Comparison of ENCODE assay signal across 1 cellular context in the genomic region with DNA sequence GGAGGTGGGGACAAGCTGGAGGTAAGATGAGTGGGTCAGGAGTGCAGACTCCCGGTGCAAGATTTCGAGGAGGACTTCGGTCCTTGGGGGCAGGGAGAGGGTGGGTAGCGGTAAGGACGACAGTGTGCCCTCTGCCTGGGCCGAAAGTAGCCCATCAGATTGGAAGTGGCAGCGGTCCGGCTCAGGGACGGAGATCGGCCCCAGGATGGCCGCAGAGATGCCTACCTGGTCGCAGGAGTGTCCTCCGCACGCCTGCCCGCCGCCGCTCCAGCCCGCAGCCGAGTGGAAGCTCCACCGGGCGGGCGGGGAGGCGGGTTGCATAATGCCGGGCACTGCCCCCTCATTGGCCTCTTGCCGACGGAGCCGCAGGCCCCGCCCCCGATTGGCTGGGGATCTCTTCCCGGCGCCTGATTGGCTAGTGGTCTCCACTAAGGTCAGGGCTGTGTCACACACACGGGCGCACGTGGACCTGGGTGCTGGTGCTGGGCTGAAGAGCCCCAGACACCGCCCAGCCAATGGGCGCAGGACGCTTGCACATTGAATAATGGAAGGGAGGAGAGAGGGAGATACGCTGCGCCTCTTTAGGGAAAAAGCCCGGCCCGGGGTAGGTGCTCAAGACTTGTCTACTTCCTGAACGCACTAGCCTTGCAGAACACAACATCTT.
TF ChIP-seq lines count a peak whose summit lies in the region.

A gene with protein sequence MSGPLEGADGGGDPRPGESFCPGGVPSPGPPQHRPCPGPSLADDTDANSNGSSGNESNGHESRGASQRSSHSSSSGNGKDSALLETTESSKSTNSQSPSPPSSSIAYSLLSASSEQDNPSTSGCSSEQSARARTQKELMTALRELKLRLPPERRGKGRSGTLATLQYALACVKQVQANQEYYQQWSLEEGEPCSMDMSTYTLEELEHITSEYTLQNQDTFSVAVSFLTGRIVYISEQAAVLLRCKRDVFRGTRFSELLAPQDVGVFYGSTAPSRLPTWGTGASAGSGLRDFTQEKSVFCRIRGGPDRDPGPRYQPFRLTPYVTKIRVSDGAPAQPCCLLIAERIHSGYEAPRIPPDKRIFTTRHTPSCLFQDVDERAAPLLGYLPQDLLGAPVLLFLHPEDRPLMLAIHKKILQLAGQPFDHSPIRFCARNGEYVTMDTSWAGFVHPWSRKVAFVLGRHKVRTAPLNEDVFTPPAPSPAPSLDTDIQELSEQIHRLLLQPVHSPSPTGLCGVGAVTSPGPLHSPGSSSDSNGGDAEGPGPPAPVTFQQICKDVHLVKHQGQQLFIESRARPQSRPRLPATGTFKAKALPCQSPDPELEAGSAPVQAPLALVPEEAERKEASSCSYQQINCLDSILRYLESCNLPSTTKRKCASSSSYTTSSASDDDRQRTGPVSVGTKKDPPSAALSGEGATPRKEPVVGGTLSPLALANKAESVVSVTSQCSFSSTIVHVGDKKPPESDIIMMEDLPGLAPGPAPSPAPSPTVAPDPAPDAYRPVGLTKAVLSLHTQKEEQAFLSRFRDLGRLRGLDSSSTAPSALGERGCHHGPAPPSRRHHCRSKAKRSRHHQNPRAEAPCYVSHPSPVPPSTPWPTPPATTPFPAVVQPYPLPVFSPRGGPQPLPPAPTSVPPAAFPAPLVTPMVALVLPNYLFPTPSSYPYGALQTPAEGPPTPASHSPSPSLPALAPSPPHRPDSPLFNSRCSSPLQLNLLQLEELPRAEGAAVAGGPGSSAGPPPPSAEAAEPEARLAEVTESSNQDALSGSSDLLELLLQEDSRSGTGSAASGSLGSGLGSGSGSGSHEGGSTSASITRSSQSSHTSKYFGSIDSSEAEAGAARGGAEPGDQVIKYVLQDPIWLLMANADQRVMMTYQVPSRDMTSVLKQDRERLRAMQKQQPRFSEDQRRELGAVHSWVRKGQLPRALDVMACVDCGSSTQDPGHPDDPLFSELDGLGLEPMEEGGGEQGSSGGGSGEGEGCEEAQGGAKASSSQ (N-terminal part only) (minus strand): TSS at position 293 of the 664 bp plus-strand sequence. CDS start 1,698 bp downstream, outside the sequence.

TF ChIP-seq in HepG2, 621 proteins besides CTCF, POLR2A, EP300 and RAD21 (continued from another document and continues in another):
- TF ChIP-seq, protein P1, sequence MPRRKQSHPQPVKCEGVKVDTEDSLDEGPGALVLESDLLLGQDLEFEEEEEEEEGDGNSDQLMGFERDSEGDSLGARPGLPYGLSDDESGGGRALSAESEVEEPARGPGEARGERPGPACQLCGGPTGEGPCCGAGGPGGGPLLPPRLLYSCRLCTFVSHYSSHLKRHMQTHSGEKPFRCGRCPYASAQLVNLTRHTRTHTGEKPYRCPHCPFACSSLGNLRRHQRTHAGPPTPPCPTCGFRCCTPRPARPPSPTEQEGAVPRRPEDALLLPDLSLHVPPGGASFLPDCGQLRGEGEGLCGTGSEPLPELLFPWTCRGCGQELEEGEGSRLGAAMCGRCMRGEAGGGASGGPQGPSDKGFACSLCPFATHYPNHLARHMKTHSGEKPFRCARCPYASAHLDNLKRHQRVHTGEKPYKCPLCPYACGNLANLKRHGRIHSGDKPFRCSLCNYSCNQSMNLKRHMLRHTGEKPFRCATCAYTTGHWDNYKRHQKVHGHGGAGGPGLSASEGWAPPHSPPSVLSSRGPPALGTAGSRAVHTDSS (CRISPR knock-in tag; conservative IDR thresholded peaks at IDR 0.05) = no peak
- TF ChIP-seq, protein P2, sequence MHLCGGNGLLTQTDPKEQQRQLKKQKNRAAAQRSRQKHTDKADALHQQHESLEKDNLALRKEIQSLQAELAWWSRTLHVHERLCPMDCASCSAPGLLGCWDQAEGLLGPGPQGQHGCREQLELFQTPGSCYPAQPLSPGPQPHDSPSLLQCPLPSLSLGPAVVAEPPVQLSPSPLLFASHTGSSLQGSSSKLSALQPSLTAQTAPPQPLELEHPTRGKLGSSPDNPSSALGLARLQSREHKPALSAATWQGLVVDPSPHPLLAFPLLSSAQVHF (CRISPR knock-in tag; IDR thresholded peaks at IDR 0.05) = no peak
- TF ChIP-seq HMGA1 (CRISPR knock-in tag; conservative IDR thresholded peaks at IDR 0.05) = no peak
- no peak for TF ChIP-seq ZSCAN12 (CRISPR knock-in tag; IDR thresholded peaks at IDR 0.05)
- TF ChIP-seq, protein P3, sequence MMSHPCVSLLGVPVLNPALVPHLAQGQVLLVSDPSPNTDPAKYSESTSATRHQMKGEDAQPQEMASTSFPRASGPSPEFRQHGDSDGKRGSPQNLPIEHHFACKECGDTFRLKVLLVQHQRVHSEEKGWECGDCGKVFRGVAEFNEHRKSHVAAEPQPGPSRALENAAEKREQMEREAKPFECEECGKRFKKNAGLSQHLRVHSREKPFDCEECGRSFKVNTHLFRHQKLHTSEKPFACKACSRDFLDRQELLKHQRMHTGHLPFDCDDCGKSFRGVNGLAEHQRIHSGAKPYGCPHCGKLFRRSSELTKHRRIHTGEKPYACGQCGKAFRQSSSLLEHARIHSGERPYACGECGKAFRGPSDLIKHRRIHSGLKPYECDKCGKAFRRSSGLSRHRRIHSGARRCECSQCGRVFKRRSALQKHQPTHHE (CRISPR knock-in tag; IDR thresholded peaks at IDR 0.05; ENCODE audit: borderline replicate concordance) = no peak
- TF ChIP-seq ZNF205 (CRISPR knock-in tag; IDR thresholded peaks at IDR 0.05) = no peak
- TF ChIP-seq ZNF20 (CRISPR knock-in tag; IDR thresholded peaks at IDR 0.05) = no peak
- no peak for TF ChIP-seq MATR3 (CRISPR knock-in tag; IDR thresholded peaks at IDR 0.05)
- TF ChIP-seq, protein P4, sequence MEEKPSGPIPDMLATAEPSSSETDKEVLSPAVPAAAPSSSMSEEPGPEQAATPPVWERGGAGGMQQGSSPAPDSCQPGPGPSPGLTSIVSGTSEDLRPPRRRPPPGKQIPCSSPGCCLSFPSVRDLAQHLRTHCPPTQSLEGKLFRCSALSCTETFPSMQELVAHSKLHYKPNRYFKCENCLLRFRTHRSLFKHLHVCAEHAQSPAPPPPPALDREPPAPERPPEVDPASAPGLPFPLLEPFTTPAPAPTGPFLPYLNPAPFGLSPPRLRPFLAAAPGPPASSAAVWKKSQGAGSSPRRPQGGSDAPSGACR (CRISPR knock-in tag; IDR thresholded peaks at IDR 0.05) = no peak
- TF ChIP-seq ZNF546 (CRISPR knock-in tag; conservative IDR thresholded peaks at IDR 0.05) = no peak
- no peak for TF ChIP-seq RAD51 (IDR thresholded peaks at IDR 0.05; ENCODE audit: borderline replicate concordance)
- TF ChIP-seq, protein P5, sequence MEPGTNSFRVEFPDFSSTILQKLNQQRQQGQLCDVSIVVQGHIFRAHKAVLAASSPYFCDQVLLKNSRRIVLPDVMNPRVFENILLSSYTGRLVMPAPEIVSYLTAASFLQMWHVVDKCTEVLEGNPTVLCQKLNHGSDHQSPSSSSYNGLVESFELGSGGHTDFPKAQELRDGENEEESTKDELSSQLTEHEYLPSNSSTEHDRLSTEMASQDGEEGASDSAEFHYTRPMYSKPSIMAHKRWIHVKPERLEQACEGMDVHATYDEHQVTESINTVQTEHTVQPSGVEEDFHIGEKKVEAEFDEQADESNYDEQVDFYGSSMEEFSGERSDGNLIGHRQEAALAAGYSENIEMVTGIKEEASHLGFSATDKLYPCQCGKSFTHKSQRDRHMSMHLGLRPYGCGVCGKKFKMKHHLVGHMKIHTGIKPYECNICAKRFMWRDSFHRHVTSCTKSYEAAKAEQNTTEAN (CRISPR knock-in tag; conservative IDR thresholded peaks at IDR 0.05) = no peak
- TF ChIP-seq AGO1 (IDR thresholded peaks at IDR 0.05; ENCODE audit: low read depth, low read length, poor library complexity, severe bottlenecking) = no peak
- TF ChIP-seq, protein P6, sequence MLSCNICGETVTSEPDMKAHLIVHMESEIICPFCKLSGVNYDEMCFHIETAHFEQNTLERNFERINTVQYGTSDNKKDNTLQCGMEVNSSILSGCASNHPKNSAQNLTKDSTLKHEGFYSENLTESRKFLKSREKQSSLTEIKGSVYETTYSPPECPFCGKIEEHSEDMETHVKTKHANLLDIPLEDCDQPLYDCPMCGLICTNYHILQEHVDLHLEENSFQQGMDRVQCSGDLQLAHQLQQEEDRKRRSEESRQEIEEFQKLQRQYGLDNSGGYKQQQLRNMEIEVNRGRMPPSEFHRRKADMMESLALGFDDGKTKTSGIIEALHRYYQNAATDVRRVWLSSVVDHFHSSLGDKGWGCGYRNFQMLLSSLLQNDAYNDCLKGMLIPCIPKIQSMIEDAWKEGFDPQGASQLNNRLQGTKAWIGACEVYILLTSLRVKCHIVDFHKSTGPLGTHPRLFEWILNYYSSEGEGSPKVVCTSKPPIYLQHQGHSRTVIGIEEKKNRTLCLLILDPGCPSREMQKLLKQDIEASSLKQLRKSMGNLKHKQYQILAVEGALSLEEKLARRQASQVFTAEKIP (CRISPR knock-in tag; IDR thresholded peaks at IDR 0.05; ENCODE audit: borderline replicate concordance) = no peak
- TF ChIP-seq, protein P7, sequence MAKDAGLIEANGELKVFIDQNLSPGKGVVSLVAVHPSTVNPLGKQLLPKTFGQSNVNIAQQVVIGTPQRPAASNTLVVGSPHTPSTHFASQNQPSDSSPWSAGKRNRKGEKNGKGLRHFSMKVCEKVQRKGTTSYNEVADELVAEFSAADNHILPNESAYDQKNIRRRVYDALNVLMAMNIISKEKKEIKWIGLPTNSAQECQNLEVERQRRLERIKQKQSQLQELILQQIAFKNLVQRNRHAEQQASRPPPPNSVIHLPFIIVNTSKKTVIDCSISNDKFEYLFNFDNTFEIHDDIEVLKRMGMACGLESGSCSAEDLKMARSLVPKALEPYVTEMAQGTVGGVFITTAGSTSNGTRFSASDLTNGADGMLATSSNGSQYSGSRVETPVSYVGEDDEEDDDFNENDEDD (CRISPR knock-in tag; IDR thresholded peaks at IDR 0.05; ENCODE audit: borderline replicate concordance) = peak; percentile 43; the same call in 1 of the 2 replicates
- TF ChIP-seq U2AF1 (optimal IDR thresholded peaks at IDR 0.05; ENCODE audit: low read depth, low read length) = no peak
- TF ChIP-seq, protein P8, sequence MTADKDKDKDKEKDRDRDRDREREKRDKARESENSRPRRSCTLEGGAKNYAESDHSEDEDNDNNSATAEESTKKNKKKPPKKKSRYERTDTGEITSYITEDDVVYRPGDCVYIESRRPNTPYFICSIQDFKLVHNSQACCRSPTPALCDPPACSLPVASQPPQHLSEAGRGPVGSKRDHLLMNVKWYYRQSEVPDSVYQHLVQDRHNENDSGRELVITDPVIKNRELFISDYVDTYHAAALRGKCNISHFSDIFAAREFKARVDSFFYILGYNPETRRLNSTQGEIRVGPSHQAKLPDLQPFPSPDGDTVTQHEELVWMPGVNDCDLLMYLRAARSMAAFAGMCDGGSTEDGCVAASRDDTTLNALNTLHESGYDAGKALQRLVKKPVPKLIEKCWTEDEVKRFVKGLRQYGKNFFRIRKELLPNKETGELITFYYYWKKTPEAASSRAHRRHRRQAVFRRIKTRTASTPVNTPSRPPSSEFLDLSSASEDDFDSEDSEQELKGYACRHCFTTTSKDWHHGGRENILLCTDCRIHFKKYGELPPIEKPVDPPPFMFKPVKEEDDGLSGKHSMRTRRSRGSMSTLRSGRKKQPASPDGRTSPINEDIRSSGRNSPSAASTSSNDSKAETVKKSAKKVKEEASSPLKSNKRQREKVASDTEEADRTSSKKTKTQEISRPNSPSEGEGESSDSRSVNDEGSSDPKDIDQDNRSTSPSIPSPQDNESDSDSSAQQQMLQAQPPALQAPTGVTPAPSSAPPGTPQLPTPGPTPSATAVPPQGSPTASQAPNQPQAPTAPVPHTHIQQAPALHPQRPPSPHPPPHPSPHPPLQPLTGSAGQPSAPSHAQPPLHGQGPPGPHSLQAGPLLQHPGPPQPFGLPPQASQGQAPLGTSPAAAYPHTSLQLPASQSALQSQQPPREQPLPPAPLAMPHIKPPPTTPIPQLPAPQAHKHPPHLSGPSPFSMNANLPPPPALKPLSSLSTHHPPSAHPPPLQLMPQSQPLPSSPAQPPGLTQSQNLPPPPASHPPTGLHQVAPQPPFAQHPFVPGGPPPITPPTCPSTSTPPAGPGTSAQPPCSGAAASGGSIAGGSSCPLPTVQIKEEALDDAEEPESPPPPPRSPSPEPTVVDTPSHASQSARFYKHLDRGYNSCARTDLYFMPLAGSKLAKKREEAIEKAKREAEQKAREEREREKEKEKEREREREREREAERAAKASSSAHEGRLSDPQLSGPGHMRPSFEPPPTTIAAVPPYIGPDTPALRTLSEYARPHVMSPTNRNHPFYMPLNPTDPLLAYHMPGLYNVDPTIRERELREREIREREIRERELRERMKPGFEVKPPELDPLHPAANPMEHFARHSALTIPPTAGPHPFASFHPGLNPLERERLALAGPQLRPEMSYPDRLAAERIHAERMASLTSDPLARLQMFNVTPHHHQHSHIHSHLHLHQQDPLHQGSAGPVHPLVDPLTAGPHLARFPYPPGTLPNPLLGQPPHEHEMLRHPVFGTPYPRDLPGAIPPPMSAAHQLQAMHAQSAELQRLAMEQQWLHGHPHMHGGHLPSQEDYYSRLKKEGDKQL (CRISPR knock-in tag; IDR thresholded peaks at IDR 0.05; ENCODE audit: low read depth) = no peak
- TF ChIP-seq PHF5A (CRISPR knock-in tag; IDR thresholded peaks at IDR 0.05; ENCODE audit: low read depth, unreplicated experiment) = no peak
- no peak for TF ChIP-seq ZNF780A (CRISPR knock-in tag; IDR thresholded peaks at IDR 0.05)
- no peak for TF ChIP-seq NFE2L1 (CRISPR knock-in tag; IDR thresholded peaks at IDR 0.05; ENCODE audit: borderline replicate concordance)
- no peak for TF ChIP-seq FOXO1 (CRISPR knock-in tag; IDR thresholded peaks at IDR 0.05)
- TF ChIP-seq, protein P9, sequence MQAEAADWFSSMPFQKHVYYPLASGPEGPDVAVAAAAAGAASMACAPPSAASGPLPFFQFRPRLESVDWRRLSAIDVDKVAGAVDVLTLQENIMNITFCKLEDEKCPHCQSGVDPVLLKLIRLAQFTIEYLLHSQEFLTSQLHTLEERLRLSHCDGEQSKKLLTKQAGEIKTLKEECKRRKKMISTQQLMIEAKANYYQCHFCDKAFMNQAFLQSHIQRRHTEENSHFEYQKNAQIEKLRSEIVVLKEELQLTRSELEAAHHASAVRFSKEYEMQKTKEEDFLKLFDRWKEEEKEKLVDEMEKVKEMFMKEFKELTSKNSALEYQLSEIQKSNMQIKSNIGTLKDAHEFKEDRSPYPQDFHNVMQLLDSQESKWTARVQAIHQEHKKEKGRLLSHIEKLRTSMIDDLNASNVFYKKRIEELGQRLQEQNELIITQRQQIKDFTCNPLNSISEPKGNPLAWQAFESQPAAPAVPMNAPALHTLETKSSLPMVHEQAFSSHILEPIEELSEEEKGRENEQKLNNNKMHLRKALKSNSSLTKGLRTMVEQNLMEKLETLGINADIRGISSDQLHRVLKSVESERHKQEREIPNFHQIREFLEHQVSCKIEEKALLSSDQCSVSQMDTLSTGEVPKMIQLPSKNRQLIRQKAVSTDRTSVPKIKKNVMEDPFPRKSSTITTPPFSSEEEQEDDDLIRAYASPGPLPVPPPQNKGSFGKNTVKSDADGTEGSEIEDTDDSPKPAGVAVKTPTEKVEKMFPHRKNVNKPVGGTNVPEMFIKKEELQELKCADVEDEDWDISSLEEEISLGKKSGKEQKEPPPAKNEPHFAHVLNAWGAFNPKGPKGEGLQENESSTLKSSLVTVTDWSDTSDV (CRISPR knock-in tag; IDR thresholded peaks at IDR 0.05) = no peak
- no peak for TF ChIP-seq ZNF44 (CRISPR knock-in tag; IDR thresholded peaks at IDR 0.05)
- TF ChIP-seq THYN1 (CRISPR knock-in tag; IDR thresholded peaks at IDR 0.05; ENCODE audit: borderline replicate concordance, low read depth) = no peak
- no peak for TF ChIP-seq TCF12 (IDR thresholded peaks at IDR 0.05)
- peak; percentile 61; the same call in 1 of the 2 replicates for TF ChIP-seq TCF12 (CRISPR knock-in tag; IDR thresholded peaks at IDR 0.05)
